24 cellular contexts compared by ENCODE assay signal in genomic region chr17:54494731-54495715, GRCh38.
"Had no signal": no experiment of that assay in that cellular context is flagged by ENCODE, and none has a peak within 500 bp of the region (broad histone marks: within the 10 kb centered on the region; RNA-seq: fewer than 3 reads in every experiment).

No MANE protein-coding gene starts in this region.

- H3K4me1 ChIP-seq: colonic mucosa, left ventricle myocardium inferior, sigmoid colon, upper lobe of left lung had no signal

- H3K27ac ChIP-seq: colonic mucosa, left ventricle myocardium inferior, ovary, sigmoid colon, upper lobe of left lung had no signal

- H3K27me3 ChIP-seq: colonic mucosa, ovary, sigmoid colon, upper lobe of left lung had no signal

- H3K9me3 ChIP-seq: colonic mucosa, left ventricle myocardium inferior, ovary, sigmoid colon, upper lobe of left lung had no signal

- DNase-seq: activated CD4-positive, alpha-beta memory T cell treated with anti-CD3 and anti-CD28 coated beads, Interleukin-2, amount 10 ng/mL, durations not matched to agents 7 days and 5 days; activated CD4-positive, alpha-beta T cell treated with anti-CD3 and anti-CD28 coated beads for 1 hour; activated CD4-positive, alpha-beta T cell treated with anti-CD3 and anti-CD28 coated beads, Interleukin-2, amount 10 ng/mL, durations not matched to agents 7 days and 5 days; activated CD8-positive, alpha-beta memory T cell treated with anti-CD3 and anti-CD28 coated beads, Interleukin-2, amount 50 U/mL, for 48 hours; activated gamma-delta T cell treated with Interleukin-2 at 50 U/mL for 16 hours; activated T-cell treated with anti-CD3 and anti-CD28 coated beads, Interleukin-2, amount 50 U/mL, for 24 hours; cerebellar nuclear complex; colonic mucosa; effector CD8-positive, alpha-beta T cell; kidney glomerular epithelial cell; left ventricle myocardium inferior; mammary epithelial cell; naive B cell; ovary; sigmoid colon; small intestine; stimulated activated CD4-positive, alpha-beta T cell treated with anti-CD3 and anti-CD28 coated beads, Interleukin-4, amount 100 ng/mL, for 24 hours; stimulated activated naive CD8-positive, alpha-beta T cell treated with anti-CD3 and anti-CD28 coated beads, Interleukin-15, amount 100 ng/mL, for 72 hours; substantia nigra; T-helper 9 cell; upper lobe of left lung had no signal

- H3K36me3 ChIP-seq: colonic mucosa, left ventricle myocardium inferior, ovary, sigmoid colon, upper lobe of left lung had no signal

- ATAC-seq: activated naive CD4-positive, alpha-beta T cell treated with anti-CD3 and anti-CD28 coated beads, Interleukin-2, amount 50 U/mL, for 72 hours; stimulated activated effector memory CD8-positive, alpha-beta T cell treated with anti-CD3 and anti-CD28 coated beads, Interleukin-12 subunit alpha, Interleukin-12 subunit beta, amount 100 ng/mL, for 72 hours; stimulated activated naive CD8-positive, alpha-beta T cell treated with anti-CD3 and anti-CD28 coated beads, Interleukin-15, amount 100 ng/mL, for 72 hours; WTC11 had no signal

- H3K4me3 ChIP-seq: colonic mucosa, left ventricle myocardium inferior, ovary, sigmoid colon, upper lobe of left lung had no signal
